ENCODE assay signal across 1 cellular context in the genomic region with DNA sequence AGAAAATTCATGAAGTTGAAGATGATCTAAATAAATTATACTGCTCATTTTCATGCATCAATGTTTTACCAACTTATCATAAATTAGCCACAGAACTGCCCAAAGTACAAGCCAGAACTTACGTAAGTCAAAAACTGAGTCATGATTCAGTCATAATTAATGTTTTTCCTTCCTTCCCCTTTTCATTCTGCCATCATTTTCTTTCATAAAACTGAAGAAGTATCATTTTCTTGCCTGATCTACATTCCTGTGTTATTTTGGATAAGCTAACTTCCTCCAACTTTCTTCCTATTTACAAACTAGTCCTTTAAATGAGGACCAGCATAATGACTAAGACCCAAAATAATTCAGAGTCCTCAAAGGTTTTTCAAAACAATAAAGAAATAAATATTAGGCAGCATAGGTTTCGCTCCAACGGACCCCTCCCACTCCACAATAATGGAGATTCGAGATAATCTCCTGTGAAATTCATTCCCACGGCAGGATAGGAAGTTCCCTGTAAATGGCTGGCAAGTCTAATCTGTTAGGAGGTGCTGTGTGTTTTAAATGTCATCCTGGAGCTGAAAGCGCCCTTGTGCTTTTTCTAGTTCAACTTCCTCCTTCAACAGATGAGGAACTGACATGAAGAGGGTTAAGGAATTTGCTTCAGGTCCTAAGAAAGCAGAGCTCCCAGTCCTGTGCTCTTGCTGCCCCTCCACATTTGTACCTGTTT.
TF ChIP-seq lines count a peak whose summit lies in the region.

No MANE protein-coding gene starts in this region.

TF ChIP-seq in SK-N-SH, 30 proteins besides CTCF, POLR2A, EP300 and RAD21 (continued from another document):
- TF ChIP-seq, protein P1, sequence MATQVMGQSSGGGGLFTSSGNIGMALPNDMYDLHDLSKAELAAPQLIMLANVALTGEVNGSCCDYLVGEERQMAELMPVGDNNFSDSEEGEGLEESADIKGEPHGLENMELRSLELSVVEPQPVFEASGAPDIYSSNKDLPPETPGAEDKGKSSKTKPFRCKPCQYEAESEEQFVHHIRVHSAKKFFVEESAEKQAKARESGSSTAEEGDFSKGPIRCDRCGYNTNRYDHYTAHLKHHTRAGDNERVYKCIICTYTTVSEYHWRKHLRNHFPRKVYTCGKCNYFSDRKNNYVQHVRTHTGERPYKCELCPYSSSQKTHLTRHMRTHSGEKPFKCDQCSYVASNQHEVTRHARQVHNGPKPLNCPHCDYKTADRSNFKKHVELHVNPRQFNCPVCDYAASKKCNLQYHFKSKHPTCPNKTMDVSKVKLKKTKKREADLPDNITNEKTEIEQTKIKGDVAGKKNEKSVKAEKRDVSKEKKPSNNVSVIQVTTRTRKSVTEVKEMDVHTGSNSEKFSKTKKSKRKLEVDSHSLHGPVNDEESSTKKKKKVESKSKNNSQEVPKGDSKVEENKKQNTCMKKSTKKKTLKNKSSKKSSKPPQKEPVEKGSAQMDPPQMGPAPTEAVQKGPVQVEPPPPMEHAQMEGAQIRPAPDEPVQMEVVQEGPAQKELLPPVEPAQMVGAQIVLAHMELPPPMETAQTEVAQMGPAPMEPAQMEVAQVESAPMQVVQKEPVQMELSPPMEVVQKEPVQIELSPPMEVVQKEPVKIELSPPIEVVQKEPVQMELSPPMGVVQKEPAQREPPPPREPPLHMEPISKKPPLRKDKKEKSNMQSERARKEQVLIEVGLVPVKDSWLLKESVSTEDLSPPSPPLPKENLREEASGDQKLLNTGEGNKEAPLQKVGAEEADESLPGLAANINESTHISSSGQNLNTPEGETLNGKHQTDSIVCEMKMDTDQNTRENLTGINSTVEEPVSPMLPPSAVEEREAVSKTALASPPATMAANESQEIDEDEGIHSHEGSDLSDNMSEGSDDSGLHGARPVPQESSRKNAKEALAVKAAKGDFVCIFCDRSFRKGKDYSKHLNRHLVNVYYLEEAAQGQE (IDR thresholded peaks at IDR 0.05; ENCODE audit: low read depth, low read length): no peak
- TF ChIP-seq JUND (IDR thresholded peaks at IDR 0.05) (peak; percentile 78), GATA2 (CRISPR knock-in tag; IDR thresholded peaks at IDR 0.05) (no peak), MEF2A (IDR thresholded peaks at IDR 0.05; ENCODE audit: borderline replicate concordance, low read depth) (no peak), POLR2AphosphoS5 (IDR thresholded peaks at IDR 0.05; ENCODE audit: low read depth, low read length) (no peak), ELF1 (IDR thresholded peaks at IDR 0.05) (no peak), RXRA (IDR thresholded peaks at IDR 0.05; ENCODE audit: borderline replicate concordance, low read depth) (no peak), FOXM1 (IDR thresholded peaks at IDR 0.05; ENCODE audit: low read depth) (no peak), TEAD4 (IDR thresholded peaks at IDR 0.05; ENCODE audit: borderline replicate concordance, insufficient read depth) (no peak)
- TF ChIP-seq, protein P2, sequence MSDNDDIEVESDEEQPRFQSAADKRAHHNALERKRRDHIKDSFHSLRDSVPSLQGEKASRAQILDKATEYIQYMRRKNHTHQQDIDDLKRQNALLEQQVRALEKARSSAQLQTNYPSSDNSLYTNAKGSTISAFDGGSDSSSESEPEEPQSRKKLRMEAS (IDR thresholded peaks at IDR 0.05; ENCODE audit: low read depth): no peak
- TF ChIP-seq, protein P3, sequence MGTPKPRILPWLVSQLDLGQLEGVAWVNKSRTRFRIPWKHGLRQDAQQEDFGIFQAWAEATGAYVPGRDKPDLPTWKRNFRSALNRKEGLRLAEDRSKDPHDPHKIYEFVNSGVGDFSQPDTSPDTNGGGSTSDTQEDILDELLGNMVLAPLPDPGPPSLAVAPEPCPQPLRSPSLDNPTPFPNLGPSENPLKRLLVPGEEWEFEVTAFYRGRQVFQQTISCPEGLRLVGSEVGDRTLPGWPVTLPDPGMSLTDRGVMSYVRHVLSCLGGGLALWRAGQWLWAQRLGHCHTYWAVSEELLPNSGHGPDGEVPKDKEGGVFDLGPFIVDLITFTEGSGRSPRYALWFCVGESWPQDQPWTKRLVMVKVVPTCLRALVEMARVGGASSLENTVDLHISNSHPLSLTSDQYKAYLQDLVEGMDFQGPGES (IDR thresholded peaks at IDR 0.05; ENCODE audit: low read depth, low read length): no peak
